8 cellular contexts compared by ENCODE assay signal in the genomic region with DNA sequence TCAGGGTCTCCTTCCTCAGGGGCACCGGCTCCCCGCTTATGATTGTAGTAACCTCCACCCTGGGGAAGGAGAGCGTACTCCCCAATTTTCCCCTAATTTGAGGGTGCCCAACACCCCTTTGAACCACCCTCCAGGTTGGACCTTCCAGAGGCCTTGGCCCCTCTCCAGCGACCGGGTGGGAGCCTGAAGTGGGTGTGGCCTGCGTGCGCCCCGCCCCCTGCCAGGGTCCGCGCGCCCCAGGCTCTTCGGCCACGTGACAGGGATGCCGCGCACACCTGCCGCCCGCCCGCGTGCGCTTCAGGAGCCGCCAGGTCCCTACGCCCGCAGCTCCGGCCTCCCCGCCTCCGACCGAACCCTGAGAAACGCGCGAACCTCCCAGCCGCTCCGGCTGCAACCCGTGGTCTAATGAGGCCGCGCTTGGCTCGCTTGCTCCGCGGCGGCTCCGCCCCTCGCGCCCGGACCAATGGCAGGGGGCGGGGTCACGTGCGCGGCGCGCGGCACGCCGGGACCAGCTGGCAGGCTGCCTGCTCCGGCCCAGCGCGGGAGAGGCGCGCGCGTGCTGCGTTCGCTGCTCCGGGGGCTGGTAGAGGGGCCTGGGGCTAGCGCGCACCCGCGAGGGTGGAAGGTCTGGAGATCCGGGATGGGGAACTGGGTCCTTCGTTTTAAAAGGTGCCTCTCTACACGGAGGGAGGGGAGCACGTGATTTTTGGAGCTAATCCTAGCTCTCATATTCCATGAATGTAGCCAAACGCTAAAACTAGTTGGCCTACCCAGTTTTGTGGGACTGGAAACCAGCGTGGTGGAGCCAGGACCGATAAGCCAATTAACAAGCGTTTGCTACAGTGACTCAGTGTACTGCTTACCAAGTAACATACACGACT. TPM values are rescaled to one million over a fixed set of nuclear protein-coding genes. Genes with fewer than 3 reads are reported as not detected.
DNase-seq lines count a peak whose midpoint lies in the region; ATAC-seq lines count a peak whose summit lies in the region.

FOXRED2 (minus strand) TSS at position 404 of the 881 bp plus-strand sequence. CDS start 618 bp downstream, outside the sequence.

- no peaks in the 10 kb centered on the region for H3K79me2 ChIP-seq in ACC112 (ENCODE audit: control insufficient read depth, insufficient read depth, low read length, unreplicated experiment)

- ATAC-seq in GM18868 (IDR thresholded peaks at IDR 0.05; ENCODE audit: unreplicated experiment) (peak; percentile 78), HG03439 (IDR thresholded peaks at IDR 0.05; ENCODE audit: unreplicated experiment) (peak; percentile 80), left colon (peak; percentile 94)

- H2AFZ ChIP-seq in ACC112 (ENCODE audit: low read length, unreplicated experiment) = peak within 1 kb of the TSS; percentile 83

- H3K27ac ChIP-seq in ACC112 (ENCODE audit: low read depth, low read length) (peak within 1 kb of the TSS; percentile 67), cingulate gyrus (ENCODE audit: low read depth, low read length) (peak within 1 kb of the TSS; percentile 83)

- no peaks in the 10 kb centered on the region for H3K27me3 ChIP-seq in ACC112 (ENCODE audit: insufficient read depth, low read length)

- H3K36me3 ChIP-seq in ACC112 (ENCODE audit: insufficient read depth, low read length) = peaks cover 4% of the 10 kb centered on the region; the same call in 1 of the 2 replicates

- DNase-seq in NCI-H510A treated with DMSO at 0.1 percent for 48 hours (lab: John Stamatoyannopoulos, UW) = peak; percentile 67
- peak; percentile 84 to 87 for DNase-seq in activated CD4-positive, alpha-beta T cell treated with anti-CD3 and anti-CD28 coated beads for 4 hours
- peak; percentile 86 to 93 for DNase-seq in left colon
- DNase-seq in stimulated activated CD4-positive, alpha-beta T cell treated with anti-CD3 and anti-CD28 coated beads, Interleukin-1b, Interleukin-23, amount 100 ng/mL, for 48 hours = peak; percentile 87

- intact Hi-C loops in left colon (cut with DNase I, micrococcal nuclease) = no loop called here

- peak within 1 kb of the TSS; percentile 78 for H3K4me3 ChIP-seq in ACC112 (ENCODE audit: low read depth, low read length)

- H3K4me1 ChIP-seq in ACC112 (ENCODE audit: control insufficient read depth, insufficient read depth, low read length, unreplicated experiment) = peaks cover 6% of the 10 kb centered on the region

RNA-seq across cellular contexts. Expression of gene FOXRED2, which starts in this region (rescaled TPM):
- total RNA-seq in left colon = 1 to 10 TPM; 5.3 to 5.4 TPM

Comparison
In these comparisons a context has a peak if more than half of its experiments do, and no peak if none do; other contexts are left out.
1. Peak in every context shown above with its lines: DNase-seq, ATAC-seq, H3K4me3 ChIP-seq and H3K27ac ChIP-seq.